ENCODE assay signal across 18 cellular contexts in the genomic region with DNA sequence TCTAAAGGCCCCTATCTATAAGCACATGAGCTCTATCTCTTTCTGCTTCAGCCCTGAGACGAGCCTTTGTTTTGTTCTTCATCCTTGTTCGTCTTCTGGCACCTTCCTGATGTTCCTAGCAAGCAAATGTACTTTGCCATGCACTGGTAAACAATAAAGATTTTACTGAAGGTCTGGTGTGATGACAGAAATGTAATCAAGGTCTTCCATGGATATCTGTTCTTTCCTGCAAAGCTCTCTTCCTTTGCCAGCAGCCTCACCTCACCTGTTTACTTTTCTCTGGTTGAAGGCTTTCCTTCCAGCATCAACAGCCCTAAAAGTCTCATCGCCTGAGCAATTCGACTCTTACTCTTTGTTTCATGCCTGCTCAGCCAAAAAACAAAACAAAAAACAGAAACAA.
"Had no signal": no experiment of that assay in that cellular context is flagged by ENCODE, and none has a peak within 500 bp of the region (broad histone marks: within the 10 kb centered on the region; RNA-seq: fewer than 3 reads in every experiment).

No MANE protein-coding gene starts in this region.

- H3K9me3 Mint-ChIP-seq: dendritic cell treated with granulocyte-macrophage colony-stimulating factor and Interleukin-4, amounts not matched to agents 40 ng/mL and 50 ng/mL, for 4 days; stimulated activated naive CD8-positive, alpha-beta T cell treated with anti-CD3 and anti-CD28 coated beads, Interleukin-15, Interleukin-2, amounts not matched to agents 100 ng/mL and 50 ng/mL, for 24 hours had no signal

- DNase-seq: activated CD4-positive, alpha-beta T cell treated with anti-CD3 and anti-CD28 coated beads, Interleukin-2, amount 50 U/mL, for 1 hour; activated CD8-positive, alpha-beta memory T cell treated with anti-CD3 and anti-CD28 coated beads, Interleukin-2, amount 50 U/mL, for 4 hours; activated effector memory CD4-positive, alpha-beta T cell treated with anti-CD3 and anti-CD28 coated beads, Interleukin-2, amount 50 U/mL, for 16 hours; activated naive CD4-positive, alpha-beta T cell treated with anti-CD3 and anti-CD28 coated beads, Interleukin-2, amount 50 U/mL, for 16 hours; activated T-cell treated with anti-CD3 and anti-CD28 coated beads, Interleukin-2, amount 50 U/mL, for 48 hours; effector CD8-positive, alpha-beta T cell; gastrocnemius medialis; head of caudate nucleus; kidney; left ventricle myocardium inferior; mammary epithelial cell; midbrain; occipital lobe; T1000; transverse colon had no signal

- ATAC-seq: esophagus mucosa, gastrocnemius medialis had no signal

- H3K27me3 Mint-ChIP-seq: dendritic cell treated with granulocyte-macrophage colony-stimulating factor and Interleukin-4, amounts not matched to agents 40 ng/mL and 50 ng/mL, for 4 days; stimulated activated naive CD8-positive, alpha-beta T cell treated with anti-CD3 and anti-CD28 coated beads, Interleukin-15, Interleukin-2, amounts not matched to agents 100 ng/mL and 50 ng/mL, for 24 hours had no signal

- H3K4me3 Mint-ChIP-seq: dendritic cell treated with granulocyte-macrophage colony-stimulating factor and Interleukin-4, amounts not matched to agents 40 ng/mL and 50 ng/mL, for 4 days; stimulated activated naive CD8-positive, alpha-beta T cell treated with anti-CD3 and anti-CD28 coated beads, Interleukin-15, Interleukin-2, amounts not matched to agents 100 ng/mL and 50 ng/mL, for 24 hours had no signal

- H3K27ac Mint-ChIP-seq: stimulated activated naive CD8-positive, alpha-beta T cell treated with anti-CD3 and anti-CD28 coated beads, Interleukin-15, Interleukin-2, amounts not matched to agents 100 ng/mL and 50 ng/mL, for 24 hours had no signal
